16 cellular contexts compared by ENCODE assay signal in the genomic region with DNA sequence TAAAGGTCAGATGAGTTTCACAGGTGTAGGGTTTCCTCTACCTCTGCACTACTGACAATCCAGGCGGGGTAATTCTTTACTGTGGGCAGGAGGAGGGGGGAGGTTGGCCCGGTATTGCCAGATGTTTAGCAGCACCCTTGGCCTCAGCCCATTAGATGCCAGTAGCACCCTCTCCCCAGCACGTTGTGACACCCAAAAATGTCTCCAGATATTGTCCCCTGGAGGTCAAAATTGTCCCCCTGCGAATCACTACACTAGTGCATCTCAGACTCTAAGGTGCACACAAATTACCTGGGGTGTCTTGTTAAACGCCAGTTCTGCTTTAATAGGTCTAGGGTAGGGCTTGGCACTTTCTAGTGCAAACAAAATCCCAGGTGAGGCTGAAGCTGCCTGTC. TPM values are rescaled to one million over a fixed set of nuclear protein-coding genes. Genes with fewer than 3 reads are reported as not detected.
DNase-seq lines count a peak whose midpoint lies in the region; ATAC-seq and TF ChIP-seq lines count a peak whose summit lies in the region.
"Had no signal": no experiment of that assay in that cellular context is flagged by ENCODE, and none has a peak within 500 bp of the region (broad histone marks: within the 10 kb centered on the region; RNA-seq: fewer than 3 reads in every experiment).

No MANE protein-coding gene starts in this region.

- H4K20me1 ChIP-seq in GM23338 (replicated peaks; ENCODE audit: insufficient read depth) = peaks cover 5% of the 10 kb centered on the region

- H3K27ac ChIP-seq in CD8-positive, alpha-beta T cell (ENCODE audit: low read depth, low read length) = no peak overlapping the region
- H3K27ac ChIP-seq in mucosa of rectum (ENCODE audit: low read depth in 2 of 2, low read length in 2 of 2) (peak overlapping the region; percentile 98 to 99), GM23338 (ENCODE audit: low read depth) (no peak overlapping the region), ovary (no peak overlapping the region)
- H3K27ac ChIP-seq: brain microvascular endothelial cell, dorsolateral prefrontal cortex, psoas muscle, RWPE1 had no signal

- no peaks in the 10 kb centered on the region for H3K36me3 ChIP-seq in CD8-positive, alpha-beta T cell (ENCODE audit: insufficient read depth, low read length)
- no peaks in the 10 kb centered on the region for H3K36me3 ChIP-seq in mucosa of rectum (ENCODE audit: control insufficient read depth in 2 of 2, insufficient read depth in 2 of 2, low read length in 2 of 2)
- no peaks in the 10 kb centered on the region for H3K36me3 ChIP-seq in GM23338 (ENCODE audit: insufficient read depth)
- no peaks in the 10 kb centered on the region for H3K36me3 ChIP-seq in ovary
- H3K36me3 ChIP-seq: brain microvascular endothelial cell had no signal

- WGBS in ovary, 3 donors = 55 to 63% (median 62%) methylated on average over 5 of the region's 5 CpGs

- H3K4me2 ChIP-seq in GM23338 = no peak overlapping the region

- no peak overlapping the region for H2AFZ ChIP-seq in GM23338

- H3K4me1 ChIP-seq in CD8-positive, alpha-beta T cell (ENCODE audit: insufficient read depth, low read length) = peaks cover 23% of the 10 kb centered on the region
- H3K4me1 ChIP-seq in mucosa of rectum (ENCODE audit: control insufficient read depth in 2 of 2, insufficient read depth in 2 of 2, low read length in 2 of 2) = peaks cover 29 to 40% of the 10 kb centered on the region in 2 donors
- no peaks in the 10 kb centered on the region; the same call in 1 of the 2 replicates for H3K4me1 ChIP-seq in GM23338 (ENCODE audit: insufficient read depth)
- H3K4me1 ChIP-seq in ovary (ENCODE audit: insufficient read depth) = no peaks in the 10 kb centered on the region

- CTCF ChIA-PET in CD8-positive, alpha-beta T cell (lab: Charles Lee) = interaction anchor here (0.8 to 16.1 kb wide), 10 partner anchors 8 to 240 kb away, joined by 3 to 254 read pairs (median 4); partner anchors contain the start of gene GPR18
- CTCF ChIA-PET in T-cell (lab: Charles Lee) = interaction anchor here in 1 of 2 donors (0.6 to 7.2 kb wide), 5 partner anchors 46 to 98 kb away, joined by 3 to 128 read pairs (median 8); partner anchors contain the start of gene GPR18

- H3K4me3 Mint-ChIP-seq in CD8-positive, alpha-beta T cell = no peak overlapping the region
- H3K4me3 Mint-ChIP-seq in T-cell (no peak overlapping the region), GM23338 (no peak overlapping the region)

- H3K36me3 Mint-ChIP-seq in CD8-positive, alpha-beta T cell = peaks cover 6% of the 10 kb centered on the region
- no peaks in the 10 kb centered on the region for H3K36me3 Mint-ChIP-seq in T-cell
- peaks cover 7% of the 10 kb centered on the region; the same call in 2 of the 3 replicates for H3K36me3 Mint-ChIP-seq in GM23338 (ENCODE audit: low read depth)

- no peaks in the 10 kb centered on the region for H3K27me3 Mint-ChIP-seq in CD8-positive, alpha-beta T cell (ENCODE audit: low read depth)
- H3K27me3 Mint-ChIP-seq in T-cell = no peaks in the 10 kb centered on the region
- peaks cover 8% of the 10 kb centered on the region for H3K27me3 Mint-ChIP-seq in GM23338 (ENCODE audit: insufficient read depth, low read depth, poor library complexity)

- TF ChIP-seq CTCF in CD8-positive, alpha-beta T cell (IDR thresholded peaks at IDR 0.05) = no peak
- no peak for TF ChIP-seq CTCF in GM23338 (conservative IDR thresholded peaks at IDR 0.05; ENCODE audit: low read depth in 2 of 2)
- no peak for TF ChIP-seq CTCF in ovary (IDR thresholded peaks at IDR 0.05)

- no peaks in the 10 kb centered on the region for H3K9me3 Mint-ChIP-seq in CD8-positive, alpha-beta T cell
- H3K9me3 Mint-ChIP-seq in T-cell = no peaks in the 10 kb centered on the region
- H3K9me3 Mint-ChIP-seq in GM23338 = no peaks in the 10 kb centered on the region
- H3K9me3 Mint-ChIP-seq: activated naive CD4-positive, alpha-beta T cell treated with anti-CD3 and anti-CD28 coated beads, Interleukin-2, amount 50 U/mL, for 72 hours had no signal

- no peak overlapping the region for H3K4me3 ChIP-seq in CD8-positive, alpha-beta T cell (ENCODE audit: low read depth, low read length)
- H3K4me3 ChIP-seq in mucosa of rectum (ENCODE audit: low read length in 2 of 2) (peak overlapping the region; percentile 20 to 64), GM23338 (no peak overlapping the region), ovary (no peak overlapping the region)
- H3K4me3 ChIP-seq: dorsolateral prefrontal cortex, psoas muscle had no signal

- no peak for ATAC-seq in CD8-positive, alpha-beta T cell
- no peak for ATAC-seq in T-cell (replicated peaks in 1 of 4)
- ATAC-seq in GM23338 = no peak
- ATAC-seq in GM19035 (IDR thresholded peaks at IDR 0.05; ENCODE audit: unreplicated experiment) = no peak
- ATAC-seq: activated naive CD4-positive, alpha-beta T cell treated with anti-CD3 and anti-CD28 coated beads, Interleukin-2, amount 50 U/mL, for 72 hours; psoas muscle had no signal

- no peak for TF ChIP-seq EP300 in ovary (IDR thresholded peaks at IDR 0.05)

- H3F3A ChIP-seq in GM23338 (replicated peaks; ENCODE audit: low read depth) = no peaks in the 10 kb centered on the region

- intact Hi-C loops in CD8-positive, alpha-beta T cell (cut with DNase I, micrococcal nuclease) = loop anchor here in 1 of 2 experiments (1.0 to 5.0 kb wide), 3 partner anchors 18 to 240 kb away; no protein-coding TSS in a partner anchor
- intact Hi-C loops in ovary (cut with DNase I) = no loop called here

- H3K9me3 ChIP-seq in CD8-positive, alpha-beta T cell (ENCODE audit: low read length) = no peaks in the 10 kb centered on the region
- no peaks in the 10 kb centered on the region for H3K9me3 ChIP-seq in mucosa of rectum (ENCODE audit: control insufficient read depth in 2 of 2, low read length in 2 of 2)
- no peaks in the 10 kb centered on the region for H3K9me3 ChIP-seq in ovary
- H3K9me3 ChIP-seq: psoas muscle had no signal

- peaks cover 44% of the 10 kb centered on the region for H3K4me1 Mint-ChIP-seq in CD8-positive, alpha-beta T cell (ENCODE audit: low read depth)
- peaks cover 29 to 40% (median 34%) of the 10 kb centered on the region in 3 donors for H3K4me1 Mint-ChIP-seq in T-cell
- H3K4me1 Mint-ChIP-seq in GM23338 = peaks cover 20% of the 10 kb centered on the region

- peak overlapping the region; percentile 79 for H3K27ac Mint-ChIP-seq in CD8-positive, alpha-beta T cell
- H3K27ac Mint-ChIP-seq in T-cell = peak overlapping the region; percentile 51 to 53
- H3K27ac Mint-ChIP-seq in GM23338 = no peak overlapping the region
- H3K27ac Mint-ChIP-seq: activated naive CD4-positive, alpha-beta T cell treated with anti-CD3 and anti-CD28 coated beads, Interleukin-2, amount 50 U/mL, for 72 hours had no signal

- DNase-seq in CD8-positive, alpha-beta T cell = peak in 1 of 7 experiments; percentile 51
- peak; percentile 34 for DNase-seq in NCI-H187 treated with DMSO at 0.1 percent for 48 hours (lab: John Stamatoyannopoulos, UW)
- DNase-seq in T-cell = peak in 7 of 34 experiments; percentile 12 to 42 (median 30)
- DNase-seq in GM23338 (ENCODE audit: low spot score) = no peak
- DNase-seq in ovary = no peak
- no peak for DNase-seq in germinal center (ENCODE audit: low spot score)
- DNase-seq: brain microvascular endothelial cell, DMS153, dorsolateral prefrontal cortex, Karpas-422, NCI-H1436, psoas muscle had no signal

- H3K9me2 ChIP-seq in GM23338 (ENCODE audit: insufficient read depth) = no peaks in the 10 kb centered on the region

- peaks cover 25% of the 10 kb centered on the region for H3K79me2 ChIP-seq in GM23338 (replicated peaks; ENCODE audit: insufficient read depth)

- POLR2A ChIA-PET in CD8-positive, alpha-beta T cell (lab: Charles Lee) = interaction anchor here (0.5 to 4.6 kb wide), 6 partner anchors 9 to 464 kb away, joined by 3 to 27 read pairs (median 4); partner anchors contain the start of gene GPR18
- POLR2A ChIA-PET in T-cell (lab: Charles Lee) = no interaction called here

- no peak for TF ChIP-seq POLR2A in ovary (IDR thresholded peaks at IDR 0.05)

- H3K9ac ChIP-seq in mucosa of rectum (ENCODE audit: low read depth in 1 of 2, low read length in 2 of 2) = peak overlapping the region in 1 of 2 donors; percentile 19

- no peaks in the 10 kb centered on the region for H3K27me3 ChIP-seq in CD8-positive, alpha-beta T cell (ENCODE audit: insufficient read depth, low read length)
- no peaks in the 10 kb centered on the region for H3K27me3 ChIP-seq in mucosa of rectum (ENCODE audit: control insufficient read depth in 2 of 2, insufficient read depth in 2 of 2, low read length in 2 of 2)
- no peaks in the 10 kb centered on the region for H3K27me3 ChIP-seq in GM23338 (ENCODE audit: insufficient read depth)
- no peaks in the 10 kb centered on the region for H3K27me3 ChIP-seq in ovary
- H3K27me3 ChIP-seq: brain microvascular endothelial cell, dorsolateral prefrontal cortex had no signal

TF ChIP-seq in GM23338, 12 proteins besides CTCF, POLR2A, EP300 and RAD21 (continues in another document):
- TF ChIP-seq EZH2 (IDR thresholded peaks at IDR 0.05; ENCODE audit: low read depth, unreplicated experiment) (no peak), POLR2AphosphoS5 (IDR thresholded peaks at IDR 0.05; ENCODE audit: low read depth) (no peak), ZNF114 (CRISPR knock-in tag; IDR thresholded peaks at IDR 0.05) (no peak), NANOG (IDR thresholded peaks at IDR 0.05; ENCODE audit: borderline replicate concordance) (no peak), STAT1 (IDR thresholded peaks at IDR 0.05; ENCODE audit: unreplicated experiment) (no peak)

RNA-seq across cellular contexts. Expression of gene UBAC2, which starts 3.4 kb away (rescaled TPM):
- 10 to 100 TPM; 62.0 to 63.0 TPM for total RNA-seq in CD8-positive, alpha-beta T cell
- total RNA-seq in T-cell = 10 to 100 TPM; 83.3 to 99.3 (median 84.9) TPM
- total RNA-seq in GM23338 (2014; rRNA removed; shearing (Covaris generic)) = 76.9 and 112 TPM in 2 replicates
- 34.3 and 37.9 TPM in 2 replicates for polyA plus RNA-seq in GM23338 (2016; fragmentation: Nextera tagmentation; extraction: Ambion mirVana)
- total RNA-seq in ovary = 10 to 100 TPM; 38.7 to 52.1 (median 46.8) TPM
- 10 to 100 TPM; 57.2 to 87.5 TPM for polyA plus RNA-seq in ovary

Comparison
In these comparisons a context has a peak if more than half of its experiments do, and no peak if none do; other contexts are left out.
1. H3K27ac ChIP-seq: peak in mucosa of rectum (2 of 2); none in CD8-positive, alpha-beta T cell (single experiment), GM23338 (single experiment) and ovary (0 of 2).
2. H3K4me3 ChIP-seq: peak in mucosa of rectum (2 of 2); none in CD8-positive, alpha-beta T cell (single experiment), GM23338 (single experiment) and ovary (single experiment).